20 cellular contexts compared by ENCODE assay signal in the genomic region with DNA sequence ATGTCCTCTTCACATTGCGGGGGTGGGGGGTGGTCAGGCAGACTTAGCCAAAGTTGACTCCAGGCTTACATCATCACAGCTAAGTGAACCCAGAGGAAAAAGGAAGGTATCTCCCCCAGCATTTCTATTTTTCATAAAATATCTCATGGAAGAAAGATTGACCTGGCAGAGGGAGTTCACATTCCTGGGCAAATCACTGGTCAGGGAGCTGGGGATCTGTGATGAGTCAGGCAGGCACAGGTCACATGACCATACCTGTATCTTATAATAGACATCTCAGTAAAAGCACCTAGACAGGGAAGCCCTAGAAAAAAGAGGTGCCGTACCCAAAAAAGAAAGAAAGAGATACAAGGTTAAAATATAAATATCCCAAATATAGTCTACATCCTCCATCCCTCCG. TPM values are rescaled to one million over a fixed set of nuclear protein-coding genes. Genes with fewer than 3 reads are reported as not detected.
DNase-seq lines count a peak whose midpoint lies in the region; ATAC-seq, FAIRE-seq and TF ChIP-seq lines count a peak whose summit lies in the region.
"Had no signal": no experiment of that assay in that cellular context is flagged by ENCODE, and none has a peak within 500 bp of the region (broad histone marks: within the 10 kb centered on the region; RNA-seq: fewer than 3 reads in every experiment).

No MANE protein-coding gene starts in this region.

- no peak for DNase-seq in HCT116 (ENCODE audit: low read depth, low spot score)
- DNase-seq in RWPE1 (ENCODE audit: low spot score) = peak; percentile 81
- peak; percentile 42 for DNase-seq in bronchial epithelial cell (ENCODE audit: low read depth)
- no peak for DNase-seq in sciatic nerve (ENCODE audit: low spot score)
- no peak for DNase-seq in NK-92 treated with Interleukin-12 subunit alpha and Interleukin-12 subunit beta, amount 100 ng/mL, for 24 hours (lab: John Stamatoyannopoulos, UW)
- DNase-seq in endodermal cell = no peak
- DNase-seq: ACHN; C1 segment of cervical spinal cord; CD8-positive, alpha-beta memory T cell; DMS79 treated with DMSO at 0.1 percent for 48 hours; NCI-H1048; NCI-H1436 treated with DMSO at 0.1 percent for 48 hours; NCI-H2081; Peyer's patch; SHP77; SK-N-SH had no signal

- no peaks in the 10 kb centered on the region for H3K79me2 ChIP-seq in HCT116 (ENCODE audit: insufficient read depth, low read length)

- H3K4me1 Mint-ChIP-seq in endodermal cell = peaks cover 6% of the 10 kb centered on the region
- H3K4me1 Mint-ChIP-seq: CD8-positive, alpha-beta memory T cell had no signal

- no peak for TF ChIP-seq RAD21 in HCT116 (IDR thresholded peaks at IDR 0.05; ENCODE audit: low read depth)

- H3K27ac ChIP-seq in HCT116 (ENCODE audit: low read depth, low read length) (no peak overlapping the region), RWPE1 (no peak overlapping the region), endodermal cell (ENCODE audit: low read depth, low read length) (no peak overlapping the region)
- H3K27ac ChIP-seq: KMS-11, Peyer's patch had no signal

- H3K9ac ChIP-seq in HCT116 (ENCODE audit: low read length) = no peak overlapping the region
- no peak overlapping the region for H3K9ac ChIP-seq in endodermal cell (ENCODE audit: extremely low read depth, low read length, poor library complexity, severe bottlenecking)
- H3K9ac ChIP-seq: KMS-11, SK-N-SH had no signal

- no peak overlapping the region for H3K4me3 Mint-ChIP-seq in endodermal cell
- H3K4me3 Mint-ChIP-seq: CD8-positive, alpha-beta memory T cell had no signal

- peaks cover 14% of the 10 kb centered on the region for H3K9me3 Mint-ChIP-seq in endodermal cell

- H3K36me3 Mint-ChIP-seq in endodermal cell (ENCODE audit: low read depth) = no peaks in the 10 kb centered on the region
- H3K36me3 Mint-ChIP-seq: CD8-positive, alpha-beta memory T cell had no signal

- BruUV-seq in HCT116 (replicated peaks; lab: Mats Ljungman, UMichigan) = no TSS peak

- H3K9me3 ChIP-seq in HCT116 (ENCODE audit: control insufficient read depth in 1 of 2, insufficient read depth in 1 of 2, low read depth in 1 of 2, low read length in 2 of 2) (no peaks in the 10 kb centered on the region), endodermal cell (ENCODE audit: control insufficient read depth, low read length) (peaks cover 13% of the 10 kb centered on the region)
- H3K9me3 ChIP-seq: Peyer's patch, SK-N-SH had no signal

- CTCF ChIA-PET in HCT116 (lab: Charles Lee) (no interaction called here), RWPE1 (lab: Yijun Ruan, JAX) (interaction anchor here (0.6 kb wide), 1 partner anchor 1481 kb away, joined by 3 read pairs; no protein-coding TSS in a partner anchor)

- H3K27me3 ChIP-seq in HCT116 (ENCODE audit: insufficient read depth, low read length) (no peaks in the 10 kb centered on the region), bronchial epithelial cell (ENCODE audit: control insufficient read depth, insufficient read depth, low read length) (no peaks in the 10 kb centered on the region), endodermal cell (ENCODE audit: control insufficient read depth, insufficient read depth, low read length, poor library complexity, severe bottlenecking) (no peaks in the 10 kb centered on the region)
- H3K27me3 ChIP-seq: Peyer's patch had no signal

- RAD21 ChIA-PET in HCT116 (lab: Charles Lee; ENCODE audit: low non-redundant PET in 1 of 2, low total read pairs in 2 of 2, uncharacterized antibody in 2 of 2, unreplicated experiment in 2 of 2) = no interaction called here

- no peak for TF ChIP-seq POLR2A in HCT116 (IDR thresholded peaks at IDR 0.05; ENCODE audit: borderline replicate concordance, extremely low read depth, insufficient read depth, insufficient read length)

- no peak; the same call in 1 of the 2 replicates for ATAC-seq in HCT116
- ATAC-seq in sciatic nerve = peak; percentile 35
- no peak for ATAC-seq in GM21381 (IDR thresholded peaks at IDR 0.05; ENCODE audit: unreplicated experiment)
- ATAC-seq: HepG2 had no signal

- POLR2A ChIA-PET in HCT116 (lab: Charles Lee) = no interaction called here
- POLR2A ChIA-PET in RWPE1 (lab: Yijun Ruan, JAX; ENCODE audit: low non-redundant PET) = no interaction called here

- H3K36me3 ChIP-seq in HCT116 (ENCODE audit: control insufficient read depth in 1 of 2, insufficient read depth in 2 of 2, low read length in 2 of 2) (no peaks in the 10 kb centered on the region), bronchial epithelial cell (ENCODE audit: control insufficient read depth, insufficient read depth, low read length) (peaks cover 3% of the 10 kb centered on the region), endodermal cell (ENCODE audit: control insufficient read depth, insufficient read depth, low read length) (no peaks in the 10 kb centered on the region)
- H3K36me3 ChIP-seq: Peyer's patch had no signal

- no peak overlapping the region for H3K27ac Mint-ChIP-seq in endodermal cell

- FAIRE-seq in bronchial epithelial cell (lab: Jason Lieb, UNC) = no peak
- FAIRE-seq: D721Med, HepG2 had no signal

- H3K4me1 ChIP-seq in HCT116 (ENCODE audit: control insufficient read depth in 1 of 2, insufficient read depth in 2 of 2, low read length in 2 of 2) (peaks cover 0 to 7% of the 10 kb centered on the region in 2 experiments; a peak in 2 of 4 replicates), endodermal cell (ENCODE audit: control insufficient read depth, insufficient read depth, low read length) (peaks cover 4% of the 10 kb centered on the region)
- H3K4me1 ChIP-seq: Peyer's patch had no signal

- no peak overlapping the region for H2AFZ ChIP-seq in HCT116 (ENCODE audit: low read depth, low read length, poor library complexity, severe bottlenecking)

- H3K4me2 ChIP-seq in HCT116 (ENCODE audit: low read length) = peak overlapping the region; percentile 18; the same call in 1 of the 2 replicates
- H3K4me2 ChIP-seq: KMS-11, SK-N-SH had no signal

- 95% methylated on average over 2 of the region's 3 CpGs; no CpG with 5 or more reads in 1 of the 2 experiments for WGBS in endodermal cell (ENCODE audit: insufficient coverage in 1 of 2, insufficient read length in 1 of 2), 2 experiments

- no peaks in the 10 kb centered on the region for H4K20me1 ChIP-seq in HCT116 (ENCODE audit: insufficient read depth)

- intact Hi-C loops in HCT116 (cut with micrococcal nuclease) (no loop called here), sciatic nerve (cut with DNase I) (no loop called here)

- TF ChIP-seq CTCF in HCT116 (IDR thresholded peaks at IDR 0.05 in 2 of 3, conservative IDR thresholded peaks at IDR 0.05 in 1 of 3; ENCODE audit: borderline replicate concordance in 1 of 3, insufficient read depth in 1 of 3, low read depth in 2 of 3, low read length in 2 of 3) (no peak), RWPE1 (conservative IDR thresholded peaks at IDR 0.05; ENCODE audit: low read depth) (no peak), bronchial epithelial cell (IDR thresholded peaks at IDR 0.05; ENCODE audit: insufficient read depth, low read length, severe bottlenecking) (no peak), endodermal cell (conservative IDR thresholded peaks at IDR 0.05) (no peak)

- H3K27me3 Mint-ChIP-seq in endodermal cell (ENCODE audit: insufficient read depth) = peaks cover 23% of the 10 kb centered on the region
- H3K27me3 Mint-ChIP-seq: CD8-positive, alpha-beta memory T cell had no signal

- H3K4me3 ChIP-seq in HCT116 (replicated peaks in 1 of 2; ENCODE audit: low read depth in 1 of 2, low read length in 2 of 2) (no peak overlapping the region), bronchial epithelial cell (ENCODE audit: low read depth, low read length) (no peak overlapping the region), endodermal cell (ENCODE audit: low read length) (no peak overlapping the region)
- H3K4me3 ChIP-seq: Peyer's patch had no signal

- H3K9me2 ChIP-seq in HCT116 (ENCODE audit: insufficient read depth) = no peaks in the 10 kb centered on the region
- H3K9me2 ChIP-seq: SK-N-SH had no signal

TF ChIP-seq in HCT116, 20 proteins besides CTCF, POLR2A, EP300 and RAD21 (continues in another document):
- TF ChIP-seq CEBPB (IDR thresholded peaks at IDR 0.05; ENCODE audit: low read depth) (no peak), EZH2phosphoT487 (IDR thresholded peaks at IDR 0.05; ENCODE audit: borderline replicate concordance) (no peak), YY1 (IDR thresholded peaks at IDR 0.05; ENCODE audit: extremely low read depth, insufficient replicate concordance, low read depth, low read length) (no peak), JUND (IDR thresholded peaks at IDR 0.05) (no peak), SP1 (IDR thresholded peaks at IDR 0.05; ENCODE audit: low read depth) (no peak), SIN3A (IDR thresholded peaks at IDR 0.05; ENCODE audit: low read depth) (no peak), TCF7L2 (IDR thresholded peaks at IDR 0.05; ENCODE audit: borderline replicate concordance, extremely low read depth, insufficient read depth, insufficient read length) (no peak), ELF1 (IDR thresholded peaks at IDR 0.05; ENCODE audit: borderline replicate concordance, low read depth) (no peak), EZH2 (IDR thresholded peaks at IDR 0.05) (no peak)

RNA-seq across cellular contexts. Expression of gene WWC1, which starts 57.3 kb away (rescaled TPM):
- total RNA-seq in HCT116 (2021; ENCODE audit: unreplicated experiment) (52.6 TPM), bronchial epithelial cell (20.8 and 23.2 TPM in 2 replicates), sciatic nerve (2.1 TPM), endodermal cell (10 to 100 TPM; 18.4 to 20.3 TPM)
- 38.6 and 39.3 TPM in 2 replicates for polyA plus RNA-seq in HCT116 (2012)
- polyA plus RNA-seq in endodermal cell (2013, experiment 1 of 2) = 27.5 TPM
- 22.0 TPM for polyA plus RNA-seq in endodermal cell (2013, experiment 2 of 2)

Comparison
In these comparisons a context has a peak if more than half of its experiments do, and no peak if none do; other contexts are left out.
1. DNase-seq: peak in RWPE1 (single experiment) and bronchial epithelial cell (single experiment); none in HCT116 (single experiment), sciatic nerve (single experiment), NK-92 treated with Interleukin-12 subunit alpha and Interleukin-12 subunit beta, amount 100 ng/mL, for 24 hours (single experiment) and endodermal cell (single experiment).